ENCODE assay signal across 10 cellular contexts in the genomic region with DNA sequence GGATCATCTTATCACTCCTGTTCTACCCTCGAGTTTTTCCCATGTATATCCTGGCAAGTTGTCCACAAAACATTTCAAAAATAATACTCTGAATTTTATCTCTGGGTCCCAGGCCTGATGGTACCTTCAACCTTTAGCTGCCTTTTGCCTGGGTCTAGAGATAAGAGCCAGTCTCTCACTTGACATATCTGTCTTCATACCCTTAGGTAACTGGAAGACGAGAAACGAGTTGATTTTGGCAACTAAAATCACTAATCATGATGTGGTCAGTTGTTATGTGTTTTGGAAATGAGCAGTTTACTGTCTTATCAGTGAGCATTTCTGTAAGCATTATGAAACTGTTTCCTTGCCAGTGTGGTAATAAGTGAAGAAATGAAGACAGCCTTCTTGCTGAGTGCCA. TPM values are rescaled to one million over a fixed set of nuclear protein-coding genes. Genes with fewer than 3 reads are reported as not detected.
DNase-seq lines count a peak whose midpoint lies in the region; ATAC-seq and TF ChIP-seq lines count a peak whose summit lies in the region.
"Had no signal": no experiment of that assay in that cellular context is flagged by ENCODE, and none has a peak within 500 bp of the region (broad histone marks: within the 10 kb centered on the region; RNA-seq: fewer than 3 reads in every experiment).

No MANE protein-coding gene starts in this region.

- peaks cover 18% of the 10 kb centered on the region for H3K36me3 ChIP-seq in ACC112 (ENCODE audit: insufficient read depth, low read length)

- no peaks in the 10 kb centered on the region for H3K27me3 Mint-ChIP-seq in chondrocyte (ENCODE audit: low read depth)
- H3K27me3 Mint-ChIP-seq in natural killer cell treated with Interleukin-12 subunit alpha and Interleukin-12 subunit beta and Interleukin-15 and Interleukin-18, amount 100 ng/mL, for 72 hours, result no peaks in the 10 kb centered on the region

- H3K4me3 Mint-ChIP-seq in chondrocyte (ENCODE audit: unreplicated experiment), result no peak overlapping the region
- H3K4me3 Mint-ChIP-seq in natural killer cell treated with Interleukin-12 subunit alpha and Interleukin-12 subunit beta and Interleukin-15 and Interleukin-18, amount 100 ng/mL, for 72 hours, result peak overlapping the region; percentile 60

- peak overlapping the region; percentile 59 for H3K27ac Mint-ChIP-seq in chondrocyte (ENCODE audit: unreplicated experiment)
- H3K27ac Mint-ChIP-seq in natural killer cell treated with Interleukin-12 subunit alpha and Interleukin-12 subunit beta and Interleukin-15 and Interleukin-18, amount 100 ng/mL, for 72 hours, result peak overlapping the region; percentile 73 to 84

- H3K27ac ChIP-seq in ACC112 (ENCODE audit: low read depth, low read length), result peak overlapping the region; percentile 14; the same call in 1 of the 2 replicates

- peaks cover 61% of the 10 kb centered on the region for H3K4me1 ChIP-seq in ACC112 (ENCODE audit: control insufficient read depth, insufficient read depth, low read length, unreplicated experiment)

- H3K4me1 Mint-ChIP-seq in chondrocyte (ENCODE audit: low read depth), result peaks cover 57% of the 10 kb centered on the region
- peaks cover 47 to 54% of the 10 kb centered on the region in 2 donors for H3K4me1 Mint-ChIP-seq in natural killer cell treated with Interleukin-12 subunit alpha and Interleukin-12 subunit beta and Interleukin-15 and Interleukin-18, amount 100 ng/mL, for 72 hours (ENCODE audit: low read depth in 2 of 2)

- DNase-seq in NCI-H226 (peak; percentile 96), chondrocyte (ENCODE audit: low spot score) (no peak), NCI-H146 treated with DMSO at 0.1 percent for 48 hours (lab: John Stamatoyannopoulos, UW; ENCODE audit: unreplicated experiment) (no peak), HT-29 (ENCODE audit: low spot score) (no peak), NAMALWA (ENCODE audit: low spot score) (no peak)
- no peak for DNase-seq in natural killer cell treated with Interleukin-12 subunit alpha and Interleukin-12 subunit beta and Interleukin-15 and Interleukin-18, amount 100 ng/mL, for 72 hours (ENCODE audit: low spot score)
- DNase-seq in stimulated activated CD4-positive, alpha-beta T cell treated with anti-CD3 and anti-CD28 coated beads, Interleukin-12 subunit alpha, Interleukin-12 subunit beta, amount 100 ng/mL, for 4 hours, result no peak
- DNase-seq: NCI-H2171 treated with DMSO at 0.1 percent for 48 hours had no signal

- peak; percentile 64 to 72 for ATAC-seq in natural killer cell treated with Interleukin-12 subunit alpha and Interleukin-12 subunit beta and Interleukin-15 and Interleukin-18, amount 100 ng/mL, for 72 hours

- no peaks in the 10 kb centered on the region for H3K36me3 Mint-ChIP-seq in chondrocyte (ENCODE audit: low read depth)
- peaks cover 5% of the 10 kb centered on the region for H3K36me3 Mint-ChIP-seq in natural killer cell treated with Interleukin-12 subunit alpha and Interleukin-12 subunit beta and Interleukin-15 and Interleukin-18, amount 100 ng/mL, for 72 hours

- H3K9me3 Mint-ChIP-seq in chondrocyte (ENCODE audit: low read depth), result no peaks in the 10 kb centered on the region
- no peaks in the 10 kb centered on the region for H3K9me3 Mint-ChIP-seq in natural killer cell treated with Interleukin-12 subunit alpha and Interleukin-12 subunit beta and Interleukin-15 and Interleukin-18, amount 100 ng/mL, for 72 hours

- H3K79me2 ChIP-seq in ACC112 (ENCODE audit: control insufficient read depth, insufficient read depth, low read length, unreplicated experiment), result peaks cover 93% of the 10 kb centered on the region

- no peak overlapping the region for H3K4me3 ChIP-seq in ACC112 (ENCODE audit: low read depth, low read length)
- H3K4me3 ChIP-seq: BLaER1 treated with 17β-estradiol and CSF1 and Interleukin-3, amounts not matched to agents 10 nM and 100 nM had no signal

- no peak for TF ChIP-seq CTCF in chondrocyte (IDR thresholded peaks at IDR 0.05)

- H2AFZ ChIP-seq in ACC112 (ENCODE audit: low read length, unreplicated experiment), result no peak overlapping the region

- H3K27me3 ChIP-seq in ACC112 (ENCODE audit: insufficient read depth, low read length), result no peaks in the 10 kb centered on the region
- H3K27me3 ChIP-seq: BLaER1 treated with 17β-estradiol and CSF1 and Interleukin-3, amounts not matched to agents 10 nM and 100 nM had no signal

RNA-seq across cellular contexts. Expression of gene RNF10, which starts 6.3 kb away (rescaled TPM):
- total RNA-seq in chondrocyte, result 136 to 138 TPM (median 136 TPM) in 3 replicates
- 100 to 1,000 TPM; 241 to 279 TPM for total RNA-seq in natural killer cell treated with Interleukin-12 subunit alpha and Interleukin-12 subunit beta and Interleukin-15 and Interleukin-18, amount 100 ng/mL, for 72 hours
- 62.8 and 88.0 TPM in 2 replicates for total RNA-seq in HT-29 (2014; rRNA removed; shearing (Covaris generic))

RNA-seq across cellular contexts. Expression of gene COQ5, which starts 11.5 kb away (rescaled TPM):
- 16.2 to 22.9 TPM (median 19.8 TPM) in 3 replicates for total RNA-seq in chondrocyte
- total RNA-seq in natural killer cell treated with Interleukin-12 subunit alpha and Interleukin-12 subunit beta and Interleukin-15 and Interleukin-18, amount 100 ng/mL, for 72 hours, result 10 to 100 TPM; 27.5 to 27.9 TPM
- 12.9 and 14.2 TPM in 2 replicates for total RNA-seq in HT-29 (2014; rRNA removed; shearing (Covaris generic))

RNA-seq across cellular contexts. Expression of gene POP5, which starts 40.8 kb away (rescaled TPM):
- 25.1 to 59.8 TPM (median 27.8 TPM) in 3 replicates for total RNA-seq in chondrocyte
- 10 to 100 TPM; 51.2 to 69.4 TPM for total RNA-seq in natural killer cell treated with Interleukin-12 subunit alpha and Interleukin-12 subunit beta and Interleukin-15 and Interleukin-18, amount 100 ng/mL, for 72 hours
- 61.5 and 70.9 TPM in 2 replicates for total RNA-seq in HT-29 (2014; rRNA removed; shearing (Covaris generic))

RNA-seq across cellular contexts. Expression of gene DYNLL1, which starts 44.5 kb away (rescaled TPM):
- 317 to 550 TPM (median 322 TPM) in 3 replicates for total RNA-seq in chondrocyte
- total RNA-seq in natural killer cell treated with Interleukin-12 subunit alpha and Interleukin-12 subunit beta and Interleukin-15 and Interleukin-18, amount 100 ng/mL, for 72 hours, result 100 to 1,000 TPM; 207 to 267 TPM
- 268 and 293 TPM in 2 replicates for total RNA-seq in HT-29 (2014; rRNA removed; shearing (Covaris generic))
